Comparison of ENCODE assay signal across 8 cellular contexts in genomic region chr12:100266163-100266801, GRCh38. TPM values are rescaled to one million over a fixed set of nuclear protein-coding genes. Genes with fewer than 3 reads are reported as not detected.
A peak's percentile ranks its signal among the peaks of the same experiment; 100 is the strongest.
DNase-seq lines count a peak whose midpoint lies in the region; ATAC-seq and TF ChIP-seq lines count a peak whose summit lies in the region.

No MANE protein-coding gene starts in this region.

- H3K4me2 ChIP-seq in BLaER1 treated with 17β-estradiol and CSF1 and Interleukin-3, amounts not matched to agents 10 nM and 100 nM = peak overlapping the region; percentile 50 to 70 (median 60)
- peak overlapping the region; percentile 65 for H3K4me2 ChIP-seq in mesendoderm (ENCODE audit: low read length)

- peak overlapping the region; percentile 88 for H3K56ac ChIP-seq in mesendoderm (ENCODE audit: low read length)

- no peak overlapping the region for H2BK120ac ChIP-seq in mesendoderm (ENCODE audit: low read depth, low read length)

- no peak for TF ChIP-seq CTCF in ascending aorta (IDR thresholded peaks at IDR 0.05)

- H3K4ac ChIP-seq in mesendoderm (ENCODE audit: low read depth, low read length) = no peak overlapping the region

- peaks cover 0 to 28% (median 18%) of the 10 kb centered on the region in 11 experiments; a peak in 12 of 22 replicates for H4K20me1 ChIP-seq in BLaER1 treated with 17β-estradiol and CSF1 and Interleukin-3, amounts not matched to agents 10 nM and 100 nM

- H3K4me1 ChIP-seq in BLaER1 treated with 17β-estradiol and CSF1 and Interleukin-3, amounts not matched to agents 10 nM and 100 nM = peaks cover 19 to 33% (median 27%) of the 10 kb centered on the region in 10 experiments
- H3K4me1 ChIP-seq in ascending aorta = peaks cover 0 to 20% of the 10 kb centered on the region in 2 donors
- H3K4me1 ChIP-seq in mesendoderm (ENCODE audit: control insufficient read depth, low read depth, low read length) = no peaks in the 10 kb centered on the region

- WGBS in mesendoderm (ENCODE audit: extremely low coverage, insufficient coverage, low lambda C conversion rate) = no CpG with 5 or more reads among the region's 12 CpGs

- no peaks in the 10 kb centered on the region for H3K27me3 ChIP-seq in BLaER1 treated with 17β-estradiol and CSF1 and Interleukin-3, amounts not matched to agents 10 nM and 100 nM
- no peaks in the 10 kb centered on the region for H3K27me3 ChIP-seq in ascending aorta
- H3K27me3 ChIP-seq in mesendoderm (ENCODE audit: insufficient read depth, low read length, poor library complexity) = no peaks in the 10 kb centered on the region

- peak overlapping the region; percentile 83 to 99 (median 98) for H3K4me3 ChIP-seq in BLaER1 treated with 17β-estradiol and CSF1 and Interleukin-3, amounts not matched to agents 10 nM and 100 nM
- peak overlapping the region; percentile 95 to 100 for H3K4me3 ChIP-seq in ascending aorta
- peak overlapping the region; percentile 6 for H3K4me3 ChIP-seq in mesendoderm (ENCODE audit: low read length)

- H2BK5ac ChIP-seq in mesendoderm (ENCODE audit: low read length) = no peak overlapping the region

- H2AK5ac ChIP-seq in mesendoderm (ENCODE audit: low read length) = no peak overlapping the region

- peak overlapping the region; percentile 89 to 98 (median 94); a peak in 19 of 22 replicates for H3K27ac ChIP-seq in BLaER1 treated with 17β-estradiol and CSF1 and Interleukin-3, amounts not matched to agents 10 nM and 100 nM
- peak overlapping the region; percentile 97 to 98 for H3K27ac ChIP-seq in ascending aorta
- H3K27ac ChIP-seq in mesendoderm (ENCODE audit: low read depth, low read length) = no peak overlapping the region

- ATAC-seq in GM19397 (IDR thresholded peaks at IDR 0.05; ENCODE audit: unreplicated experiment) = peak; percentile 5
- peak; percentile 11 for ATAC-seq in HG03432 (IDR thresholded peaks at IDR 0.05; ENCODE audit: unreplicated experiment)

- H3K23ac ChIP-seq in mesendoderm (ENCODE audit: low read length) = no peak overlapping the region

- peaks cover 4% of the 10 kb centered on the region for H3K79me1 ChIP-seq in mesendoderm (ENCODE audit: low read length)

- peaks cover 22% of the 10 kb centered on the region for H3K79me2 ChIP-seq in mesendoderm (ENCODE audit: control insufficient read depth, insufficient read depth, low read length)

- intact Hi-C loops in ascending aorta (cut with DNase I) = loop anchor here (5.0 to 10.0 kb wide), 3 partner anchors 1431 to 1751 kb away; partner anchors contain the start of genes CHPT1, DRAM1 and TMPO

- H3K9me3 ChIP-seq in BLaER1 treated with 17β-estradiol and CSF1 and Interleukin-3, amounts not matched to agents 10 nM and 100 nM (replicated peaks in 1 of 11) = no peaks in the 10 kb centered on the region; a peak in 1 of 22 replicates
- H3K9me3 ChIP-seq in ascending aorta = no peaks in the 10 kb centered on the region

- H3K9ac ChIP-seq in BLaER1 treated with 17β-estradiol and CSF1 and Interleukin-3, amounts not matched to agents 10 nM and 100 nM = peak overlapping the region; percentile 91 to 100 (median 97); a peak in 21 of 22 replicates
- peak overlapping the region; percentile 60 for H3K9ac ChIP-seq in mesendoderm (ENCODE audit: low read length)

- peaks cover 0 to 4% (median 0%) of the 10 kb centered on the region in 11 experiments; a peak in 2 of 22 replicates for H3K36me3 ChIP-seq in BLaER1 treated with 17β-estradiol and CSF1 and Interleukin-3, amounts not matched to agents 10 nM and 100 nM
- no peaks in the 10 kb centered on the region for H3K36me3 ChIP-seq in ascending aorta
- no peaks in the 10 kb centered on the region for H3K36me3 ChIP-seq in mesendoderm (ENCODE audit: control insufficient read depth, insufficient read depth, low read length)

- H2BK15ac ChIP-seq in mesendoderm (replicated peaks; ENCODE audit: low read depth) = no peak overlapping the region

- no peak overlapping the region for H4K8ac ChIP-seq in mesendoderm (ENCODE audit: low read depth, low read length)

- H3K18ac ChIP-seq in mesendoderm (ENCODE audit: low read length) = peak overlapping the region; percentile 88

- DNase-seq in ascending aorta (ENCODE audit: low spot score in 2 of 2) (no peak), mesendoderm (no peak), DMS53 (lab: John Stamatoyannopoulos, UW) (no peak), NCI-H1048 (lab: John Stamatoyannopoulos, UW) (no peak), amygdala (lab: John Stamatoyannopoulos, UW) (no peak)

- H4K5ac ChIP-seq in mesendoderm (ENCODE audit: low read length) = peak overlapping the region; percentile 53

RNA-seq across cellular contexts. Expression of gene DEPDC4, which starts 0.6 kb away (rescaled TPM):
- not detected for total RNA-seq in ascending aorta
- polyA plus RNA-seq in mesendoderm (2013, experiment 1 of 2) = 1.9 TPM
- 2.2 TPM for polyA plus RNA-seq in mesendoderm (2013, experiment 2 of 2)

RNA-seq across cellular contexts. Expression of gene SCYL2, which starts 0.7 kb away (rescaled TPM):
- 11.6 TPM for total RNA-seq in ascending aorta
- polyA plus RNA-seq in mesendoderm (2013, experiment 1 of 2) = 22.8 TPM
- polyA plus RNA-seq in mesendoderm (2013, experiment 2 of 2) = 22.1 TPM

Comparison
In these comparisons a context has a peak if more than half of its experiments do, and no peak if none do; other contexts are left out.
1. H3K4me3 ChIP-seq: peak in every context shown above with its lines; median percentile 98 in BLaER1 treated with 17β-estradiol and CSF1 and Interleukin-3, amounts not matched to agents 10 nM and 100 nM; 98 in ascending aorta; 6 in mesendoderm.